Comparison of ENCODE assay signal across 8 cellular contexts in genomic region chr9:121288874-121289553, GRCh38. TPM values are rescaled to one million over a fixed set of nuclear protein-coding genes. Genes with fewer than 3 reads are reported as not detected.
DNase-seq lines count a peak whose midpoint lies in the region; ATAC-seq and TF ChIP-seq lines count a peak whose summit lies in the region.

No MANE protein-coding gene starts in this region.

- no peak for TF ChIP-seq POLR2A in vagina (IDR thresholded peaks at IDR 0.05)

- no peaks in the 10 kb centered on the region for H3K9me3 Mint-ChIP-seq in endodermal cell

- H3K4me3 Mint-ChIP-seq in endodermal cell: no peak overlapping the region

- H3K36me3 ChIP-seq in endodermal cell (ENCODE audit: control insufficient read depth, insufficient read depth, low read length) (no peaks in the 10 kb centered on the region), vagina (no peaks in the 10 kb centered on the region)

- peaks cover 48% of the 10 kb centered on the region for H3K4me1 Mint-ChIP-seq in endodermal cell

- H3K36me3 Mint-ChIP-seq in endodermal cell (ENCODE audit: low read depth): no peaks in the 10 kb centered on the region

- no peak for TF ChIP-seq CTCF in endodermal cell (conservative IDR thresholded peaks at IDR 0.05)
- no peak for TF ChIP-seq CTCF in vagina (IDR thresholded peaks at IDR 0.05)

- 47 to 75% methylated on average over 4 to 9 of the region's 9 CpGs for WGBS in endodermal cell (ENCODE audit: insufficient coverage in 1 of 2, insufficient read length in 1 of 2), 2 experiments

- H3K27ac Mint-ChIP-seq in endodermal cell: peak overlapping the region; percentile 76

- H3K4me3 ChIP-seq in endodermal cell (ENCODE audit: low read length): no peak overlapping the region
- peak overlapping the region in 1 of 2 donors; percentile 8 for H3K4me3 ChIP-seq in vagina

- DNase-seq in NCI-H2196 (lab: John Stamatoyannopoulos, UW; ENCODE audit: unreplicated experiment): peak; percentile 22
- DNase-seq in NCI-H2196 treated with DMSO at 0.1 percent for 48 hours (lab: John Stamatoyannopoulos, UW; ENCODE audit: unreplicated experiment): no peak
- DNase-seq in endodermal cell: peak; percentile 90
- DNase-seq in midbrain (lab: John Stamatoyannopoulos, UW): peak; percentile 80
- no peak for DNase-seq in vagina (ENCODE audit: extremely low spot score in 2 of 2)
- DNase-seq in activated CD4-positive, alpha-beta T cell treated with anti-CD3 and anti-CD28 coated beads for 48 hours: no peak

- H3K4me1 ChIP-seq in endodermal cell (ENCODE audit: control insufficient read depth, insufficient read depth, low read length) (peaks cover 25% of the 10 kb centered on the region), vagina (peaks cover 92% of the 10 kb centered on the region)

- no peak for ATAC-seq in HG03565 (IDR thresholded peaks at IDR 0.05; ENCODE audit: unreplicated experiment)
- no peak for ATAC-seq in GM18511 (IDR thresholded peaks at IDR 0.05; ENCODE audit: unreplicated experiment)

- H3K9ac ChIP-seq in endodermal cell (ENCODE audit: extremely low read depth, low read length, poor library complexity, severe bottlenecking): peak overlapping the region; percentile 24

- H3K27me3 ChIP-seq in endodermal cell (ENCODE audit: control insufficient read depth, insufficient read depth, low read length, poor library complexity, severe bottlenecking) (no peaks in the 10 kb centered on the region), vagina (no peaks in the 10 kb centered on the region)

- peak overlapping the region; percentile 82 for H3K27ac ChIP-seq in endodermal cell (ENCODE audit: low read depth, low read length)
- H3K27ac ChIP-seq in vagina: peak overlapping the region; percentile 97

- intact Hi-C loops in vagina (cut with DNase I): no loop called here

- H3K27me3 Mint-ChIP-seq in endodermal cell (ENCODE audit: insufficient read depth): peaks cover 12% of the 10 kb centered on the region

- H3K9me3 ChIP-seq in endodermal cell (ENCODE audit: control insufficient read depth, low read length): no peaks in the 10 kb centered on the region
- H3K9me3 ChIP-seq in vagina: no peaks in the 10 kb centered on the region

RNA-seq across cellular contexts. Expression of gene GSN, which starts 21.1 kb away (rescaled TPM):
- total RNA-seq in endodermal cell: 10 to 100 TPM; 57.0 to 77.2 TPM
- 64.8 TPM for polyA plus RNA-seq in endodermal cell (2013, experiment 1 of 2)
- 76.0 TPM for polyA plus RNA-seq in endodermal cell (2013, experiment 2 of 2)
- 2,053 TPM for total RNA-seq in vagina

Comparison
In these comparisons a context has a peak if more than half of its experiments do, and no peak if none do; other contexts are left out.
1. DNase-seq: peak in NCI-H2196 (single experiment), endodermal cell (single experiment) and midbrain (single experiment); none in NCI-H2196 treated with DMSO at 0.1 percent for 48 hours (single experiment), vagina (0 of 2) and activated CD4-positive, alpha-beta T cell treated with anti-CD3 and anti-CD28 coated beads for 48 hours (single experiment).
2. RNA of gene GSN, which starts 21.1 kb away (total RNA-seq): 2,053 TPM in vagina (single experiment); 57.0 to 77.2 TPM in endodermal cell; every median in the first group is over 10 times any median in the second.